Comparison of ENCODE assay signal across 29 cellular contexts in genomic region chr10:63314020-63314419, GRCh38.
DNase-seq lines count a peak whose midpoint lies in the region; ATAC-seq, FAIRE-seq and TF ChIP-seq lines count a peak whose summit lies in the region.
"Had no signal": no experiment of that assay in that cellular context is flagged by ENCODE, and none has a peak within 500 bp of the region (broad histone marks: within the 10 kb centered on the region; RNA-seq: fewer than 3 reads in every experiment).

No MANE protein-coding gene starts in this region.

- POLR2A ChIA-PET in HepG2 (lab: Yijun Ruan, JAX): no interaction called here
- POLR2A ChIA-PET in naive thymus-derived CD8-positive, alpha-beta T cell (lab: Charles Lee): interaction anchor here (0.7 kb wide), 2 partner anchors 18 to 774 kb away, joined by 3 read pairs; no protein-coding TSS in a partner anchor

- ATAC-seq in HepG2: no peak
- ATAC-seq in naive thymus-derived CD8-positive, alpha-beta T cell: no peak
- ATAC-seq in stimulated activated effector memory CD8-positive, alpha-beta T cell treated with anti-CD3 and anti-CD28 coated beads, Interleukin-12 subunit alpha, Interleukin-12 subunit beta, amount 100 ng/mL, for 72 hours: no peak
- ATAC-seq: GM12878 had no signal

- H3K4me1 Mint-ChIP-seq in endodermal cell: peaks cover 15% of the 10 kb centered on the region
- H3K4me1 Mint-ChIP-seq in naive thymus-derived CD8-positive, alpha-beta T cell: peaks cover 0 to 6% (median 1%) of the 10 kb centered on the region in 4 donors
- peaks cover under 1% of the 10 kb centered on the region for H3K4me1 Mint-ChIP-seq in stimulated activated effector memory CD8-positive, alpha-beta T cell treated with anti-CD3 and anti-CD28 coated beads, Interleukin-12 subunit alpha, Interleukin-12 subunit beta, amount 100 ng/mL, for 72 hours

- H3K27ac ChIP-seq in liver (ENCODE audit: low read depth in 1 of 2, low read length in 2 of 2): no peak overlapping the region
- no peak overlapping the region for H3K27ac ChIP-seq in HepG2 (ENCODE audit: extremely low read length, insufficient read depth, low read length)
- no peak overlapping the region for H3K27ac ChIP-seq in endodermal cell (ENCODE audit: low read depth, low read length)
- H3K27ac ChIP-seq: BLaER1 had no signal

- TF ChIP-seq RAD21 in liver (IDR thresholded peaks at IDR 0.05): peak; percentile 6 to 8
- TF ChIP-seq RAD21 in HepG2 (CRISPR knock-in tag; IDR thresholded peaks at IDR 0.05): no peak

- CTCF ChIA-PET in HepG2 (lab: Yijun Ruan, JAX; ENCODE audit: low intra/inter-chr PET ratio, low total read pairs): no interaction called here

- TF ChIP-seq EP300 in HepG2 (IDR thresholded peaks at IDR 0.05; ENCODE audit: low read depth in 2 of 2, low read length in 2 of 2): no peak
- TF ChIP-seq EP300 in HepG2 (CRISPR knock-in tag; IDR thresholded peaks at IDR 0.05; ENCODE audit: borderline replicate concordance): no peak

- no peaks in the 10 kb centered on the region for H3K36me3 ChIP-seq in liver (ENCODE audit: control insufficient read depth in 4 of 4, insufficient read depth in 3 of 4, low read depth in 1 of 4, low read length in 3 of 4)
- H3K36me3 ChIP-seq in HepG2 (replicated peaks in 1 of 2; ENCODE audit: control insufficient read depth in 1 of 2, insufficient read depth in 2 of 2, low read length in 2 of 2): 0 out of 5 replicates have a peak, but pooled peaks cover 0 to 3% of the 10 kb centered on the region in 2 experiments
- peaks cover 4% of the 10 kb centered on the region for H3K36me3 ChIP-seq in endodermal cell (ENCODE audit: control insufficient read depth, insufficient read depth, low read length)

- H3K9ac ChIP-seq in liver (ENCODE audit: low read depth in 1 of 2, low read length in 2 of 2) (no peak overlapping the region), HepG2 (ENCODE audit: insufficient read depth, low read depth, low read length) (no peak overlapping the region), endodermal cell (ENCODE audit: extremely low read depth, low read length, poor library complexity, severe bottlenecking) (no peak overlapping the region)
- H3K9ac ChIP-seq: BLaER1 had no signal

- FAIRE-seq in HepG2 (lab: Jason Lieb, UNC): no peak
- FAIRE-seq: A204.1, GM12878, GM19239, K562 had no signal

- H3K27me3 Mint-ChIP-seq in endodermal cell (ENCODE audit: insufficient read depth): no peaks in the 10 kb centered on the region
- H3K27me3 Mint-ChIP-seq in naive thymus-derived CD8-positive, alpha-beta T cell: no peaks in the 10 kb centered on the region
- H3K27me3 Mint-ChIP-seq: CD4-positive, alpha-beta T cell had no signal

- H3K36me3 Mint-ChIP-seq in endodermal cell (ENCODE audit: low read depth): peaks cover 18% of the 10 kb centered on the region
- H3K36me3 Mint-ChIP-seq in naive thymus-derived CD8-positive, alpha-beta T cell: peaks cover 0 to 8% (median 6%) of the 10 kb centered on the region in 3 donors
- no peaks in the 10 kb centered on the region for H3K36me3 Mint-ChIP-seq in stimulated activated effector memory CD8-positive, alpha-beta T cell treated with anti-CD3 and anti-CD28 coated beads, Interleukin-12 subunit alpha, Interleukin-12 subunit beta, amount 100 ng/mL, for 72 hours

- H3K9me3 ChIP-seq in liver (ENCODE audit: control insufficient read depth in 4 of 4, low read length in 3 of 4) (no peaks in the 10 kb centered on the region), HepG2 (ENCODE audit: low read length) (no peaks in the 10 kb centered on the region), endodermal cell (ENCODE audit: control insufficient read depth, low read length) (no peaks in the 10 kb centered on the region)
- H3K9me3 ChIP-seq: BLaER1, Caco-2 had no signal

- no peak overlapping the region for H3K4me2 ChIP-seq in HepG2 (ENCODE audit: low read depth, low read length)
- H3K4me2 ChIP-seq: BLaER1 had no signal

- no peak for DNase-seq in HepG2 (ENCODE audit: low spot score)
- no peak for DNase-seq in endodermal cell
- no peak for DNase-seq in naive thymus-derived CD8-positive, alpha-beta T cell
- DNase-seq in stimulated activated effector memory CD8-positive, alpha-beta T cell treated with anti-CD3 and anti-CD28 coated beads, Interleukin-12 subunit alpha, Interleukin-12 subunit beta, amount 100 ng/mL, for 72 hours (ENCODE audit: low spot score in 2 of 2): no peak
- DNase-seq in medulla oblongata (ENCODE audit: extremely low spot score): no peak
- no peak for DNase-seq in foreskin melanocyte
- DNase-seq in cerebellum (ENCODE audit: low spot score): no peak
- DNase-seq: Caco-2; CD4-positive, alpha-beta T cell; DMS79; EL; GDM1; Kasumi-1; NCI-H1092 treated with DMSO at 0.1 percent for 48 hours; NCI-H1436; NCI-H187; NCI-H2081 treated with DMSO at 0.1 percent for 48 hours; NCI-H2171; NCI-H226; NCI-H510A; NCI-H69; Right ventricle myocardium superior; RPMI8226 had no signal

- peak overlapping the region; percentile 76 for H3K27ac Mint-ChIP-seq in endodermal cell
- peak overlapping the region in 7 of 10 donors; percentile 0 to 73 (median 23) for H3K27ac Mint-ChIP-seq in naive thymus-derived CD8-positive, alpha-beta T cell
- H3K27ac Mint-ChIP-seq in stimulated activated effector memory CD8-positive, alpha-beta T cell treated with anti-CD3 and anti-CD28 coated beads, Interleukin-12 subunit alpha, Interleukin-12 subunit beta, amount 100 ng/mL, for 72 hours: peak overlapping the region; percentile 20
- H3K27ac Mint-ChIP-seq: CD4-positive, alpha-beta T cell had no signal

- H3K79me2 ChIP-seq in HepG2 (ENCODE audit: insufficient read depth, low read length): peaks cover 2% of the 10 kb centered on the region

- 41% methylated on average over 1 of the region's 1 CpG for WGBS in liver
- WGBS in HepG2 (ENCODE audit: low lambda C conversion rate): 87% methylated on average over 1 of the region's 1 CpG
- 71 to 80% methylated on average over 1 of the region's 1 CpG for WGBS in endodermal cell (ENCODE audit: insufficient coverage in 1 of 2, insufficient read length in 1 of 2), 2 experiments

- TF ChIP-seq POLR2A in HepG2 (IDR thresholded peaks at IDR 0.05; ENCODE audit: insufficient read depth in 1 of 2, low read depth in 2 of 2, low read length in 2 of 2): no peak

- no peak overlapping the region for H3K4me3 Mint-ChIP-seq in endodermal cell
- H3K4me3 Mint-ChIP-seq in naive thymus-derived CD8-positive, alpha-beta T cell: no peak overlapping the region
- no peak overlapping the region for H3K4me3 Mint-ChIP-seq in stimulated activated effector memory CD8-positive, alpha-beta T cell treated with anti-CD3 and anti-CD28 coated beads, Interleukin-12 subunit alpha, Interleukin-12 subunit beta, amount 100 ng/mL, for 72 hours
- H3K4me3 Mint-ChIP-seq: CD4-positive, alpha-beta T cell had no signal

- no peaks in the 10 kb centered on the region for H4K20me1 ChIP-seq in HepG2 (ENCODE audit: insufficient read depth, low read length)

- intact Hi-C loops in HepG2 (cut with micrococcal nuclease; ENCODE audit: unreplicated experiment): no loop called here

- H3K27me3 ChIP-seq in liver (ENCODE audit: control insufficient read depth in 4 of 4, insufficient read depth in 4 of 4, low read length in 3 of 4): no peaks in the 10 kb centered on the region
- no peaks in the 10 kb centered on the region for H3K27me3 ChIP-seq in HepG2 (ENCODE audit: control insufficient read depth in 1 of 2, insufficient read depth in 2 of 2, low read length in 2 of 2)
- no peaks in the 10 kb centered on the region for H3K27me3 ChIP-seq in endodermal cell (ENCODE audit: control insufficient read depth, insufficient read depth, low read length, poor library complexity, severe bottlenecking)
- H3K27me3 ChIP-seq: BLaER1 had no signal

- in situ Hi-C loops in HepG2 (cut with HindIII; ENCODE audit: extremely low pct_ligation_motif_present, low pct_unique_long_range_greater_than_20kb): no loop called here

- H2AFZ ChIP-seq in HepG2 (ENCODE audit: low read length): no peak overlapping the region

- peaks cover 3% of the 10 kb centered on the region for H3K9me3 Mint-ChIP-seq in endodermal cell
- no peaks in the 10 kb centered on the region for H3K9me3 Mint-ChIP-seq in naive thymus-derived CD8-positive, alpha-beta T cell
- no peaks in the 10 kb centered on the region for H3K9me3 Mint-ChIP-seq in stimulated activated effector memory CD8-positive, alpha-beta T cell treated with anti-CD3 and anti-CD28 coated beads, Interleukin-12 subunit alpha, Interleukin-12 subunit beta, amount 100 ng/mL, for 72 hours
- H3K9me3 Mint-ChIP-seq: CD4-positive, alpha-beta T cell had no signal

- BruUV-seq in HepG2 (replicated peaks; lab: Mats Ljungman, UMichigan): no TSS peak

- TF ChIP-seq CTCF in liver (IDR thresholded peaks at IDR 0.05; ENCODE audit: low read depth, low read length, missing input control) (no peak), HepG2 (CRISPR knock-in tag; IDR thresholded peaks at IDR 0.05) (no peak), endodermal cell (conservative IDR thresholded peaks at IDR 0.05) (no peak)

- H3K4me1 ChIP-seq in liver (ENCODE audit: control insufficient read depth in 4 of 4, insufficient read depth in 4 of 4, low read length in 3 of 4) (peaks cover 0 to 4% (median 1%) of the 10 kb centered on the region in 4 donors), HepG2 (ENCODE audit: insufficient read depth, low read length) (peaks cover 9% of the 10 kb centered on the region; the same call in 1 of the 2 replicates), endodermal cell (ENCODE audit: control insufficient read depth, insufficient read depth, low read length) (peaks cover 5% of the 10 kb centered on the region)
- H3K4me1 ChIP-seq: BLaER1, Caco-2 had no signal

- H3K4me3 ChIP-seq in liver (ENCODE audit: low read depth in 1 of 3, low read length in 3 of 3) (no peak overlapping the region), HepG2 (replicated peaks in 1 of 3; ENCODE audit: insufficient read depth in 1 of 3, low read depth in 2 of 3, low read length in 3 of 3) (no peak overlapping the region), endodermal cell (ENCODE audit: low read length) (no peak overlapping the region)
- H3K4me3 ChIP-seq: BLaER1, GM12878, K562 had no signal

TF ChIP-seq in liver, 16 proteins besides CTCF, POLR2A, EP300 and RAD21:
- TF ChIP-seq HNF4A (conservative IDR thresholded peaks at IDR 0.05) (peak in 1 of 2 donors; percentile 4), YY1 (IDR thresholded peaks at IDR 0.05) (no peak)
TF ChIP-seq in liver: peak in this region for 1.

TF ChIP-seq in HepG2, 621 proteins besides CTCF, POLR2A, EP300 and RAD21 (continues in another document):
- no peak for TF ChIP-seq THYN1 (CRISPR knock-in tag; IDR thresholded peaks at IDR 0.05; ENCODE audit: borderline replicate concordance, low read depth)
- TF ChIP-seq TMF1 (CRISPR knock-in tag; IDR thresholded peaks at IDR 0.05; ENCODE audit: low read depth): no peak

Comparison
In these comparisons a context has a peak if more than half of its experiments do, and no peak if none do; other contexts are left out.
1. H3K27ac Mint-ChIP-seq: peak in every context shown above with its lines; median percentile 76 in endodermal cell; 23 in naive thymus-derived CD8-positive, alpha-beta T cell; 20 in stimulated activated effector memory CD8-positive, alpha-beta T cell treated with anti-CD3 and anti-CD28 coated beads, Interleukin-12 subunit alpha, Interleukin-12 subunit beta, amount 100 ng/mL, for 72 hours.